9 cellular contexts compared by ENCODE assay signal in genomic region chr9:72361227-72361626, GRCh38. TPM values are rescaled to one million over a fixed set of nuclear protein-coding genes. Genes with fewer than 3 reads are reported as not detected.
DNase-seq lines count a peak whose midpoint lies in the region; TF ChIP-seq lines count a peak whose summit lies in the region.
"Had no signal": no experiment of that assay in that cellular context is flagged by ENCODE, and none has a peak within 500 bp of the region (broad histone marks: within the 10 kb centered on the region; RNA-seq: fewer than 3 reads in every experiment).

No MANE protein-coding gene starts in this region.

- H3K4me3 ChIP-seq in HL-60 (replicated peaks; ENCODE audit: insufficient read depth, low read length) = no peak overlapping the region
- H3K4me3 ChIP-seq in adrenal gland = peak overlapping the region in 1 of 4 donors; percentile 96
- peak overlapping the region; percentile 100 for H3K4me3 ChIP-seq in iPS-20b (ENCODE audit: low read length)
- peak overlapping the region in 6 of 8 donors; percentile 68 to 89 (median 78) for H3K4me3 ChIP-seq in spleen

- H3K27ac ChIP-seq in HL-60 (replicated peaks) (peak overlapping the region; percentile 41), adrenal gland (peak overlapping the region in 4 of 5 donors; percentile 98 to 100 (median 100)), iPS-20b (ENCODE audit: low read length) (no peak overlapping the region), spleen (peak overlapping the region in 7 of 8 donors; percentile 99 to 100 (median 100))

- no peaks in the 10 kb centered on the region for H3K9me3 ChIP-seq in adrenal gland (replicated peaks in 1 of 3)
- no peaks in the 10 kb centered on the region for H3K9me3 ChIP-seq in iPS-20b (ENCODE audit: insufficient read depth, low read depth, low read length)
- no peaks in the 10 kb centered on the region for H3K9me3 ChIP-seq in spleen

- H3K36me3 ChIP-seq in adrenal gland (replicated peaks in 1 of 2) (peaks cover 0 to 37% of the 10 kb centered on the region in 2 donors), iPS-20b (ENCODE audit: insufficient read depth, low read depth, low read length) (peaks cover 77% of the 10 kb centered on the region), spleen (peaks cover 0 to 53% (median 27%) of the 10 kb centered on the region in 6 donors)

- TF ChIP-seq CTCF in HL-60 (IDR thresholded peaks at IDR 0.05; ENCODE audit: insufficient read depth, low read length) = no peak
- TF ChIP-seq CTCF in adrenal gland (IDR thresholded peaks at IDR 0.05) = no peak
- no peak for TF ChIP-seq CTCF in spleen (IDR thresholded peaks at IDR 0.05 in 8 of 11, conservative IDR thresholded peaks at IDR 0.05 in 3 of 11)

- H3K27me3 ChIP-seq in HL-60 (ENCODE audit: insufficient read depth, poor library complexity, severe bottlenecking) (no peaks in the 10 kb centered on the region), adrenal gland (no peaks in the 10 kb centered on the region), iPS-20b (ENCODE audit: insufficient read depth, low read length) (no peaks in the 10 kb centered on the region), spleen (replicated peaks in 1 of 7) (no peaks in the 10 kb centered on the region)
- H3K27me3 ChIP-seq: SJSA1 had no signal

- 7 to 16% (median 10%) methylated on average over 3 of the region's 3 CpGs for WGBS in adrenal gland, 4 donors
- 33 to 58% (median 41%) methylated on average over 3 of the region's 3 CpGs for WGBS in spleen, 5 donors

- H3K4me1 ChIP-seq in adrenal gland (replicated peaks in 1 of 2) (peaks cover 41 to 58% of the 10 kb centered on the region in 2 donors), iPS-20b (ENCODE audit: insufficient read depth, low read length) (peaks cover 18% of the 10 kb centered on the region; the same call in 1 of the 2 replicates), spleen (peaks cover 28 to 82% (median 79%) of the 10 kb centered on the region in 6 donors)

- H3K9ac ChIP-seq in iPS-20b (ENCODE audit: low read depth, low read length) = peak overlapping the region; percentile 36; the same call in 1 of the 2 replicates

- TF ChIP-seq POLR2A in adrenal gland (IDR thresholded peaks at IDR 0.05) = no peak
- TF ChIP-seq POLR2A in spleen (IDR thresholded peaks at IDR 0.05) = no peak

- intact Hi-C loops in adrenal gland (cut with DNase I) (no loop called here), spleen (cut with DNase I; ENCODE audit: low total_unique reads) (no loop called here)

- DNase-seq in HL-60 (ENCODE audit: low read depth in 1 of 2, low spot score in 1 of 2) = no peak
- no peak for DNase-seq in adrenal gland
- DNase-seq in spleen = no peak
- DNase-seq in NCI-H1417 treated with DMSO at 0.1 percent for 48 hours (lab: John Stamatoyannopoulos, UW) = no peak
- DNase-seq in dermis blood vessel endothelial cell = no peak
- DNase-seq in activated CD4-positive, alpha-beta T cell treated with anti-CD3 and anti-CD28 coated beads, Interleukin-2, amount 50 U/mL, for 48 hours = no peak
- DNase-seq in HK-2 (ENCODE audit: unreplicated experiment) = no peak

RNA-seq across cellular contexts. Expression of gene ZFAND5, which starts 3.8 kb away (rescaled TPM):
- 100 to 1,000 TPM; 119 to 326 (median 192) TPM for total RNA-seq in adrenal gland
- 100 to 1,000 TPM; 140 to 246 (median 227) TPM for polyA plus RNA-seq in adrenal gland
- total RNA-seq in spleen = 100 to 1,000 TPM; 133 to 238 (median 153) TPM
- polyA plus RNA-seq in spleen = 10 to 100 TPM; 69.6 to 81.7 (median 70.7) TPM
- total RNA-seq in dermis blood vessel endothelial cell = 91.6 and 98.9 TPM in 2 replicates
